ENCODE assay signal across 9 cellular contexts in the genomic region with DNA sequence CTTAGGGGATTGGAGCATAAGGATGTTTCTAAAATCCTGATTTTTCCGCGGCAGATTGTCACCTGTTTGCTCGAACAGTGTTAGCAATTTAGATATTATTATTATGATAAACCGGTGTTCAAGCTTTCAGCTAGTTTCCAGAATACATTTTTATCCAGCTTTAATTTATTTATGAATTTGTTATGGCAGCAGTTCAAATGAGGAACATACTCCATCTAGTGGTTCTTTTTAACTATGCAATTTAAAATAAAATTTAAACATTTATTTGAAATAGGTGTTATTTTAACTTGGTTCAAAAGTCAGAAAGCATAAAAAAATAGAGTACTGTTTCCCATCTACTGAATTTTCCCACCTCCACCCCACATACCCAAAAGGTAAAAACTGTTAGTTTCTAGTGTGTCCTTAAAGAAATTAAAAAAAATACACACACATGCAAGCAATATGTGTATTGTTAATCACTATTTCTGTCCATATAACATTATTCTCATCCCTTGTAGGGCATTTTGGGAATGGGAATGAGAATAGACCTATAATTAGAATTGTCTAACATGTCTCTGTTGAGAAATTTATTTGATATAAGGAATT. TPM values are rescaled to one million over a fixed set of nuclear protein-coding genes. Genes with fewer than 3 reads are reported as not detected.
DNase-seq lines count a peak whose midpoint lies in the region; TF ChIP-seq lines count a peak whose summit lies in the region.
"Had no signal": no experiment of that assay in that cellular context is flagged by ENCODE, and none has a peak within 500 bp of the region (broad histone marks: within the 10 kb centered on the region; RNA-seq: fewer than 3 reads in every experiment).

No MANE protein-coding gene starts in this region.

- peak; percentile 75 for TF ChIP-seq RAD21 in neural cell (conservative IDR thresholded peaks at IDR 0.05)

- H3K9ac ChIP-seq in Karpas-422 (ENCODE audit: low read length) = no peak overlapping the region
- no peak overlapping the region for H3K9ac ChIP-seq in neural cell (ENCODE audit: low read length)
- no peak overlapping the region for H3K9ac ChIP-seq in mesendoderm (ENCODE audit: low read length)

- H3K4ac ChIP-seq in mesendoderm (ENCODE audit: low read depth, low read length) = no peak overlapping the region

- H3K18ac ChIP-seq in mesendoderm (ENCODE audit: low read length) = no peak overlapping the region

- H3K9me2 ChIP-seq in Karpas-422 (replicated peaks; ENCODE audit: insufficient read depth, low read length) (no peaks in the 10 kb centered on the region), neural cell (ENCODE audit: insufficient read depth, low read length) (no peaks in the 10 kb centered on the region)

- H2AFZ ChIP-seq in Karpas-422 (ENCODE audit: low read length) = no peak overlapping the region
- H2AFZ ChIP-seq in neural cell (ENCODE audit: low read depth, low read length) = no peak overlapping the region

- H3K27me3 ChIP-seq in Karpas-422 (ENCODE audit: low read length) = no peaks in the 10 kb centered on the region
- H3K27me3 ChIP-seq in neural cell (ENCODE audit: insufficient read depth, low read depth, low read length) = no peaks in the 10 kb centered on the region
- H3K27me3 ChIP-seq in mesendoderm (ENCODE audit: insufficient read depth, low read length, poor library complexity) = no peaks in the 10 kb centered on the region

- H3K79me1 ChIP-seq in mesendoderm (ENCODE audit: low read length) = no peaks in the 10 kb centered on the region

- DNase-seq in DMS114 treated with DMSO at 0.1 percent for 48 hours (lab: John Stamatoyannopoulos, UW; ENCODE audit: unreplicated experiment) (peak; percentile 2), Karpas-422 (peak; percentile 66), cardiac fibroblast (ENCODE audit: low read depth in 2 of 2) (peak; percentile 27 to 37), NCI-H524 treated with DMSO at 0.1 percent for 48 hours (lab: John Stamatoyannopoulos, UW) (no peak), mucosa of gallbladder (ENCODE audit: low spot score) (no peak), mesendoderm (no peak), retina (no peak)

- TF ChIP-seq CTCF in cardiac fibroblast (IDR thresholded peaks at IDR 0.05; ENCODE audit: low read depth, low read length) (peak; percentile 44), neural cell (IDR thresholded peaks at IDR 0.05; ENCODE audit: poor library complexity, severe bottlenecking) (peak; percentile 74)

- no peak overlapping the region for H2BK15ac ChIP-seq in mesendoderm (replicated peaks; ENCODE audit: low read depth)

- no peak overlapping the region for H3K4me3 ChIP-seq in Karpas-422 (ENCODE audit: low read length)
- no peak overlapping the region for H3K4me3 ChIP-seq in cardiac fibroblast (replicated peaks in 1 of 2; ENCODE audit: low read depth in 2 of 2, low read length in 2 of 2)
- no peak overlapping the region for H3K4me3 ChIP-seq in neural cell (ENCODE audit: low read length)
- H3K4me3 ChIP-seq in mesendoderm (ENCODE audit: low read length) = no peak overlapping the region

- no peaks in the 10 kb centered on the region for H3K9me3 ChIP-seq in Karpas-422 (ENCODE audit: low read length)
- no peaks in the 10 kb centered on the region for H3K9me3 ChIP-seq in neural cell (ENCODE audit: low read length)

- H2BK120ac ChIP-seq in mesendoderm (ENCODE audit: low read depth, low read length) = no peak overlapping the region

- no peaks in the 10 kb centered on the region for H3F3A ChIP-seq in neural cell (ENCODE audit: insufficient read depth, low read length, poor library complexity, severe bottlenecking)

- no peaks in the 10 kb centered on the region for H3K36me3 ChIP-seq in Karpas-422 (ENCODE audit: insufficient read depth, low read length)
- H3K36me3 ChIP-seq in neural cell (ENCODE audit: insufficient read depth, low read length) = no peaks in the 10 kb centered on the region
- no peaks in the 10 kb centered on the region for H3K36me3 ChIP-seq in mesendoderm (ENCODE audit: control insufficient read depth, insufficient read depth, low read length)

- TF ChIP-seq EP300 in neural cell (conservative IDR thresholded peaks at IDR 0.05; ENCODE audit: poor library complexity, severe bottlenecking) = no peak

- no peak overlapping the region for H2BK5ac ChIP-seq in mesendoderm (ENCODE audit: low read length)

- no peaks in the 10 kb centered on the region for H3K4me1 ChIP-seq in Karpas-422 (ENCODE audit: low read length)
- H3K4me1 ChIP-seq in mesendoderm (ENCODE audit: control insufficient read depth, low read depth, low read length) = peaks cover 3% of the 10 kb centered on the region

- H4K20me1 ChIP-seq in Karpas-422 (ENCODE audit: insufficient read depth, low read depth, low read length) (no peaks in the 10 kb centered on the region), neural cell (ENCODE audit: insufficient read depth) (no peaks in the 10 kb centered on the region)

- no peak overlapping the region for H4K5ac ChIP-seq in mesendoderm (ENCODE audit: low read length)

- H3K23ac ChIP-seq in mesendoderm (ENCODE audit: low read length) = no peak overlapping the region

- no peak overlapping the region for H3K4me2 ChIP-seq in Karpas-422 (ENCODE audit: low read depth, low read length, poor library complexity, severe bottlenecking)
- no peak overlapping the region for H3K4me2 ChIP-seq in neural cell (ENCODE audit: low read length)
- no peak overlapping the region for H3K4me2 ChIP-seq in mesendoderm (ENCODE audit: low read length)

- no peak overlapping the region for H2AK5ac ChIP-seq in mesendoderm (ENCODE audit: low read length)

- no CpG with 5 or more reads among the region's 4 CpGs for WGBS in mesendoderm (ENCODE audit: extremely low coverage, insufficient coverage, low lambda C conversion rate)

- no peak overlapping the region for H4K8ac ChIP-seq in mesendoderm (ENCODE audit: low read depth, low read length)

- no peak overlapping the region for H3K56ac ChIP-seq in mesendoderm (ENCODE audit: low read length)

- H3K79me2 ChIP-seq in Karpas-422 (ENCODE audit: low read length) (no peaks in the 10 kb centered on the region), neural cell (replicated peaks; ENCODE audit: insufficient read depth, low read length) (no peaks in the 10 kb centered on the region), mesendoderm (ENCODE audit: control insufficient read depth, insufficient read depth, low read length) (no peaks in the 10 kb centered on the region)

- H3K27ac ChIP-seq in Karpas-422 (ENCODE audit: low read length) = no peak overlapping the region
- H3K27ac ChIP-seq in neural cell (ENCODE audit: low read length) = no peak overlapping the region
- H3K27ac ChIP-seq in mesendoderm (ENCODE audit: low read depth, low read length) = no peak overlapping the region

TF ChIP-seq in neural cell, 6 proteins besides CTCF, POLR2A, EP300 and RAD21:
- TF ChIP-seq SMC3 (conservative IDR thresholded peaks at IDR 0.05; ENCODE audit: poor library complexity) (peak; percentile 75), EZH2 (IDR thresholded peaks at IDR 0.05; ENCODE audit: borderline replicate concordance, insufficient read depth, low read length, poor library complexity, severe bottlenecking) (no peak), MXI1 (conservative IDR thresholded peaks at IDR 0.05; ENCODE audit: poor library complexity, severe bottlenecking) (no peak)
TF ChIP-seq in neural cell: peak in this region for 1.

RNA-seq across cellular contexts. Expression of a gene that starts 23.2 kb away (rescaled TPM):
- total RNA-seq in Karpas-422 (2014; rRNA removed; shearing (Covaris generic); ENCODE audit: low replicate concordance) = 0.58 TPM in 1 of 2 replicates, not detected in the other
- polyA plus RNA-seq in neural cell = 0.12 TPM in 1 of 2 replicates, not detected in the other
- polyA minus RNA-seq in neural cell = not detected in 2 replicates
- total RNA-seq in mucosa of gallbladder = not detected
- 1.3 TPM for polyA plus RNA-seq in mesendoderm (2013, experiment 1 of 2)
- 1.3 TPM for polyA plus RNA-seq in mesendoderm (2013, experiment 2 of 2)
- total RNA-seq: naive thymus-derived CD8-positive, alpha-beta T cell had no signal
- polyA plus RNA-seq: naive thymus-derived CD8-positive, alpha-beta T cell had no signal

Comparison
In these comparisons a context has a peak if more than half of its experiments do, and no peak if none do; other contexts are left out.
1. DNase-seq: peak in DMS114 treated with DMSO at 0.1 percent for 48 hours (single experiment), Karpas-422 (single experiment) and cardiac fibroblast (2 of 2); none in NCI-H524 treated with DMSO at 0.1 percent for 48 hours (single experiment), mucosa of gallbladder (single experiment), mesendoderm (single experiment) and retina (single experiment).